Comparison of ENCODE assay signal across 20 cellular contexts in the genomic region with DNA sequence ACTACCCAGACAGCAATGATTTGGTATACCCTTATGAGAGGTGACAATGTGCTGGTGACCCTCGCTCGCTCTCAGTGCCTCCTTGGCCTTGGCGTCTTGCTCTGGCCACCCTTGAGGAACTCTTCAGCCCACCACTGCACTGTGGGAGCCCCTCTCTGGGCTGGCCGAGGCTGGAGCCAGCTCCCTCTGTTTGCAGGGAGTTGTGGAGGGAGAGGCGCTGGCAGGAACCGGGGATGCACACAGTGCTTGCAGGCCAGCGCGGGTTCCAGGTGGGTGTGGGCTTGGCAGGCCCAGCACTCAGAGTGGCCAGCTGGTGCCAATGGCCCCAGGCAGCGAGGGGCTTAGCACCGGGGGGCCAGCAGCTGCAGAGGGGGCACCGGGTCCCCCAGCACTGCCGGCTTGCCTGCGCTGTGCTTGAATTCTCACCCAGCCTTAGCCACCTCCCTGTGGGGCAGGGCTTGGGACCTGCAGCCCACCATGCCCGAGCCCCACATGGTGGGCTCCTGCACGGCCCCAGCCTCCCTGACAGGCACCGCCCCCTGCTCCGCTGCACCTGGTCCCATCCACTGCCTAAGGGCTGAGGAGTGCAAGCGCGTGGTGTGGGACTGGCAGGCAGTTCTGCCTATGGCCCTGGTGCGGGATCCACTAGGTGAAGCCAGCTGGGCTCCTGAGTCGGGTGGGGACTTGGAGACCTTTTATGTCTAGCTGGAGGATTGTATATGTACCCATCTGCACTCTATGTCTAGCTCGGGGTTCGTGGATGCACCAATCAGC.
"Had no signal": no experiment of that assay in that cellular context is flagged by ENCODE, and none has a peak within 500 bp of the region (broad histone marks: within the 10 kb centered on the region; RNA-seq: fewer than 3 reads in every experiment).

No MANE protein-coding gene starts in this region.

- DNase-seq: IMR-90, Karpas-422, KG1, MG63, NCI-H1092, NCI-H1417, NCI-H1436 treated with DMSO at 0.1 percent for 48 hours, NCI-H1694, NCI-H1930, NCI-H2081, NCI-H2107, NCI-H2227 treated with DMSO at 0.1 percent for 48 hours, NCI-H524 treated with DMSO at 0.1 percent for 48 hours, NCI-H69, NCI-H774, RPMI8226, SHP77, SK-N-SH had no signal

- H3K9ac ChIP-seq: SK-N-SH had no signal

- FAIRE-seq: HepG2, RCC 7860 had no signal

- H3K27me3 ChIP-seq: MG63 had no signal

- H3K4me3 ChIP-seq: MG63 had no signal

- ATAC-seq: HepG2 had no signal

- H3K36me3 ChIP-seq: MG63 had no signal

- H3K9me3 ChIP-seq: MG63 had no signal
